In genomic region chr10:4332764-4333473, GRCh38 we compare ENCODE assay signal across 12 cellular contexts.
"Had no signal": no experiment of that assay in that cellular context is flagged by ENCODE, and none has a peak within 500 bp of the region (broad histone marks: within the 10 kb centered on the region; RNA-seq: fewer than 3 reads in every experiment).

No MANE protein-coding gene starts in this region.

- H2AFZ ChIP-seq: parathyroid adenoma had no signal

- H3K9me3 ChIP-seq: stomach had no signal

- H3K4me3 Mint-ChIP-seq: activated CD8-positive, alpha-beta T cell treated with anti-CD3 and anti-CD28 coated beads, Interleukin-2, amount 10 ng/mL, durations not matched to agents 7 days and 5 days had no signal

- H3K27me3 ChIP-seq: esophagus squamous epithelium, stomach had no signal

- H3K4me3 ChIP-seq: esophagus squamous epithelium, lower lobe of right lung, stomach had no signal

- H3K27ac Mint-ChIP-seq: activated CD8-positive, alpha-beta T cell treated with anti-CD3 and anti-CD28 coated beads, Interleukin-2, amount 10 ng/mL, durations not matched to agents 7 days and 5 days had no signal

- H3K9ac ChIP-seq: parathyroid adenoma had no signal

- H3K4me1 ChIP-seq: esophagus squamous epithelium, lower lobe of right lung, parathyroid adenoma, stomach had no signal

- ATAC-seq: activated CD8-positive, alpha-beta T cell treated with anti-CD3 and anti-CD28 coated beads, Interleukin-2, amount 10 ng/mL, durations not matched to agents 7 days and 5 days; left cardiac atrium; lower lobe of right lung had no signal

- DNase-seq: activated CD4-positive, alpha-beta T cell treated with anti-CD3 and anti-CD28 coated beads for 4 hours; activated CD8-positive, alpha-beta memory T cell treated with anti-CD3 and anti-CD28 coated beads, Interleukin-2, amount 50 U/mL, for 48 hours; activated CD8-positive, alpha-beta T cell treated with anti-CD3 and anti-CD28 coated beads, Interleukin-2, amount 10 ng/mL, durations not matched to agents 7 days and 5 days; activated naive CD4-positive, alpha-beta T cell treated with Interleukin-2 at 50 U/mL for 16 hours; esophagus squamous epithelium; foreskin fibroblast; left cardiac atrium; lower lobe of right lung; midbrain; stimulated activated CD4-positive, alpha-beta T cell treated with anti-CD3 and anti-CD28 coated beads, Interleukin-4, amount 100 ng/mL, for 4 hours; stomach had no signal

- H3K36me3 ChIP-seq: esophagus squamous epithelium, lower lobe of right lung, stomach had no signal

- H3K27ac ChIP-seq: esophagus squamous epithelium, lower lobe of right lung, parathyroid adenoma, stomach had no signal

- H3K79me2 ChIP-seq: parathyroid adenoma had no signal
